ENCODE assay signal across 1 cellular context in the genomic region with DNA sequence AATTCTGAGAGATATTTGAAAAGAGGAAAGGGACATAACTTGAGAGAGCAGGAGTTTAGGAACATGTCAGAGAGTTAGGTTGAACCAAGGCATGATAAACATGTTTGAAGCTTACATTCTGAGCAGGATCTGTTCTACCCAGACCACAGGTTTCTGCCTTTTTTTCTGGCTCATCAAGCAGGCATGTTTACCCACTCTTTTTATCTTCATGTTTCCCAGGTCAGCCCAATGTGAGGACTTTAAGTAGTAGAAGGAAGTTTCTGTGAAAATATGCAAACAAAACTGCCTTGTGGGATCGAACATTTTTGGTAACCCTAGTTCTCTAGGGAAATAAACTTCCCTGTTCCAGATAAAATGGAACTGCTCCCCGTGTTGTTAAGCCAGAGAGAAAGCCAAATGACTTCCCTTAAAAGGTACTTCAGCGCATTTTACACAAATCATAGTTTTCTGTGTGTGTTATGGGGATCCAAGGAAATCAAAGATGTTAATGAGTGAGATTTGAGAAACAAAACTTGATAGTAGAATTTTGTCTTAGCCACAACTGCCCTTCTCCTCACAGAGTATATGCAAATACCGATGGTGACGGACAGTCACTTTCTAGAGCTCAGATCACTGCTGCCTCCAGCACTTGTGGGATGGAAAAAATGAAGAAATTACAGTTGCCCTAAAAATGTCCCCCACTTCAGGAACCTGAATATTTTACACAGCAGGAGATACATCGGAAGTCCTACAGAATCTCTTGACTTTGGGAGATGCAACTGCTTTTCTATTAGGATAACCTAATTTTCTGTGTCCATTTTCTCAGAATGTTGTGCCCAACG.
TF ChIP-seq lines count a peak whose summit lies in the region.

No MANE protein-coding gene starts in this region.

TF ChIP-seq in GM12878, 131 proteins besides CTCF, POLR2A, EP300 and RAD21 (continues in another document):
- TF ChIP-seq, protein P1, sequence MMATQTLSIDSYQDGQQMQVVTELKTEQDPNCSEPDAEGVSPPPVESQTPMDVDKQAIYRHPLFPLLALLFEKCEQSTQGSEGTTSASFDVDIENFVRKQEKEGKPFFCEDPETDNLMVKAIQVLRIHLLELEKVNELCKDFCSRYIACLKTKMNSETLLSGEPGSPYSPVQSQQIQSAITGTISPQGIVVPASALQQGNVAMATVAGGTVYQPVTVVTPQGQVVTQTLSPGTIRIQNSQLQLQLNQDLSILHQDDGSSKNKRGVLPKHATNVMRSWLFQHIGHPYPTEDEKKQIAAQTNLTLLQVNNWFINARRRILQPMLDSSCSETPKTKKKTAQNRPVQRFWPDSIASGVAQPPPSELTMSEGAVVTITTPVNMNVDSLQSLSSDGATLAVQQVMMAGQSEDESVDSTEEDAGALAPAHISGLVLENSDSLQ (IDR thresholded peaks at IDR 0.05): peak; percentile 91
- TF ChIP-seq SMARCA5 (IDR thresholded peaks at IDR 0.05) (no peak), ETV6 (conservative IDR thresholded peaks at IDR 0.05 in 1 of 2, IDR thresholded peaks at IDR 0.05 in 1 of 2; ENCODE audit: borderline replicate concordance in 1 of 2, low read depth in 1 of 2) (no peak), ZZZ3 (IDR thresholded peaks at IDR 0.05; ENCODE audit: control insufficient read depth, insufficient read length, low read depth) (no peak), KAT2A (conservative IDR thresholded peaks at IDR 0.05; ENCODE audit: control insufficient read depth, low read depth, low read length) (no peak), RB1 (IDR thresholded peaks at IDR 0.05; ENCODE audit: borderline replicate concordance) (no peak), NR2F1 (conservative IDR thresholded peaks at IDR 0.05) (no peak), BRCA1 (IDR thresholded peaks at IDR 0.05; ENCODE audit: low read depth, low read length) (no peak), MYB (IDR thresholded peaks at IDR 0.05; ENCODE audit: borderline replicate concordance, low read depth, low read length) (no peak), MEF2A (IDR thresholded peaks at IDR 0.05; ENCODE audit: insufficient read depth, low read depth, low read length) (no peak), PML (IDR thresholded peaks at IDR 0.05; ENCODE audit: low read length) (0 out of 2 replicates have a peak, but pooled peaks have one; percentile 15), HDAC6 (IDR thresholded peaks at IDR 0.05; ENCODE audit: unreplicated experiment) (no peak), TARDBP (IDR thresholded peaks at IDR 0.05; ENCODE audit: borderline replicate concordance) (no peak), ZBED1 (IDR thresholded peaks at IDR 0.05; ENCODE audit: borderline replicate concordance) (no peak), CBFB (IDR thresholded peaks at IDR 0.05; ENCODE audit: low read depth) (no peak), MTA2 (IDR thresholded peaks at IDR 0.05; ENCODE audit: low read depth) (peak; percentile 5; the same call in 1 of the 2 replicates), TAF1 (IDR thresholded peaks at IDR 0.05; ENCODE audit: borderline replicate concordance, low read depth, low read length) (0 out of 2 replicates have a peak, but pooled peaks have one; percentile 24), DPF2 (IDR thresholded peaks at IDR 0.05) (no peak), STAT3 (IDR thresholded peaks at IDR 0.05; ENCODE audit: low read depth, low read length) (no peak), FOS (IDR thresholded peaks at IDR 0.05; ENCODE audit: borderline replicate concordance, extremely low read depth, insufficient read length) (no peak), MEF2B (IDR thresholded peaks at IDR 0.05; ENCODE audit: partially characterized antibody, poor library complexity, severe bottlenecking) (no peak), SIN3A (IDR thresholded peaks at IDR 0.05; ENCODE audit: low read depth, low read length) (no peak), POU2F2 (IDR thresholded peaks at IDR 0.05; ENCODE audit: borderline replicate concordance, low read depth, low read length) (peak; percentile 94), HCFC1 (IDR thresholded peaks at IDR 0.05; ENCODE audit: low read length) (no peak), NFXL1 (IDR thresholded peaks at IDR 0.05; ENCODE audit: borderline replicate concordance) (0 out of 2 replicates have a peak, but pooled peaks have one; percentile 11), LARP7 (IDR thresholded peaks at IDR 0.05) (no peak), NR2C1 (IDR thresholded peaks at IDR 0.05) (no peak), IKZF2 (IDR thresholded peaks at IDR 0.05) (no peak; a peak in 1 of 4 replicates), RBBP5 (conservative IDR thresholded peaks at IDR 0.05) (no peak), JUNB (IDR thresholded peaks at IDR 0.05) (no peak), NR2C2 (IDR thresholded peaks at IDR 0.05; ENCODE audit: borderline replicate concordance, control insufficient read depth, insufficient read length, low read depth) (no peak), PAX5 (IDR thresholded peaks at IDR 0.05; ENCODE audit: borderline replicate concordance, low read depth, low read length) (no peak), HDAC2 (IDR thresholded peaks at IDR 0.05) (no peak), TCF7 (IDR thresholded peaks at IDR 0.05; ENCODE audit: borderline replicate concordance) (no peak)
- TF ChIP-seq, protein P2, sequence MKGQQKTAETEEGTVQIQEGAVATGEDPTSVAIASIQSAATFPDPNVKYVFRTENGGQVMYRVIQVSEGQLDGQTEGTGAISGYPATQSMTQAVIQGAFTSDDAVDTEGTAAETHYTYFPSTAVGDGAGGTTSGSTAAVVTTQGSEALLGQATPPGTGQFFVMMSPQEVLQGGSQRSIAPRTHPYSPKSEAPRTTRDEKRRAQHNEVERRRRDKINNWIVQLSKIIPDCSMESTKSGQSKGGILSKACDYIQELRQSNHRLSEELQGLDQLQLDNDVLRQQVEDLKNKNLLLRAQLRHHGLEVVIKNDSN (IDR thresholded peaks at IDR 0.05; ENCODE audit: borderline replicate concordance, extremely low read length, insufficient read depth, low read depth, low read length): no peak
- TF ChIP-seq, protein P3, sequence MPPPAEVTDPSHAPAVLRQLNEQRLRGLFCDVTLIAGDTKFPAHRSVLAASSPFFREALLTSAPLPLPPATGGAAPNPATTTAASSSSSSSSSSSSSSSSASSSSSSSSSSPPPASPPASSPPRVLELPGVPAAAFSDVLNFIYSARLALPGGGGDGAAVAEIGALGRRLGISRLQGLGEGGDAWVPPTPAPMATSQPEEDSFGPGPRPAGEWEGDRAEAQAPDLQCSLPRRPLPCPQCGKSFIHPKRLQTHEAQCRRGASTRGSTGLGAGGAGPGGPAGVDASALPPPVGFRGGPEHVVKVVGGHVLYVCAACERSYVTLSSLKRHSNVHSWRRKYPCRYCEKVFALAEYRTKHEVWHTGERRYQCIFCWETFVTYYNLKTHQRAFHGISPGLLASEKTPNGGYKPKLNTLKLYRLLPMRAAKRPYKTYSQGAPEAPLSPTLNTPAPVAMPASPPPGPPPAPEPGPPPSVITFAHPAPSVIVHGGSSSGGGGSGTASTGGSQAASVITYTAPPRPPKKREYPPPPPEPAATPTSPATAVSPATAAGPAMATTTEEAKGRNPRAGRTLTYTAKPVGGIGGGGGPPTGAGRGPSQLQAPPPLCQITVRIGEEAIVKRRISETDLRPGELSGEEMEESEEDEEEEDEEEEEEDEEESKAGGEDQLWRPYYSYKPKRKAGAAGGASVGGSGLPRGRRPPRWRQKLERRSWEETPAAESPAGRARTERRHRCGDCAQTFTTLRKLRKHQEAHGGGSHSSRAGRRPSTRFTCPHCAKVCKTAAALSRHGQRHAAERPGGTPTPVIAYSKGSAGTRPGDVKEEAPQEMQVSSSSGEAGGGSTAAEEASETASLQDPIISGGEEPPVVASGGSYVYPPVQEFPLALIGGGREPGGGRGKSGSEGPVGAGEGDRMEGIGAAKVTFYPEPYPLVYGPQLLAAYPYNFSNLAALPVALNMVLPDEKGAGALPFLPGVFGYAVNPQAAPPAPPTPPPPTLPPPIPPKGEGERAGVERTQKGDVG (CRISPR knock-in tag; IDR thresholded peaks at IDR 0.05): no peak
- TF ChIP-seq, protein P4, sequence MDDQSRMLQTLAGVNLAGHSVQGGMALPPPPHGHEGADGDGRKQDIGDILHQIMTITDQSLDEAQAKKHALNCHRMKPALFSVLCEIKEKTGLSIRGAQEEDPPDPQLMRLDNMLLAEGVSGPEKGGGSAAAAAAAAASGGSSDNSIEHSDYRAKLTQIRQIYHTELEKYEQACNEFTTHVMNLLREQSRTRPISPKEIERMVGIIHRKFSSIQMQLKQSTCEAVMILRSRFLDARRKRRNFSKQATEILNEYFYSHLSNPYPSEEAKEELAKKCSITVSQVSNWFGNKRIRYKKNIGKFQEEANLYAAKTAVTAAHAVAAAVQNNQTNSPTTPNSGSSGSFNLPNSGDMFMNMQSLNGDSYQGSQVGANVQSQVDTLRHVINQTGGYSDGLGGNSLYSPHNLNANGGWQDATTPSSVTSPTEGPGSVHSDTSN (IDR thresholded peaks at IDR 0.05; ENCODE audit: insufficient replicate concordance, low read depth, low read length): peak; percentile 64
- TF ChIP-seq, protein P5, sequence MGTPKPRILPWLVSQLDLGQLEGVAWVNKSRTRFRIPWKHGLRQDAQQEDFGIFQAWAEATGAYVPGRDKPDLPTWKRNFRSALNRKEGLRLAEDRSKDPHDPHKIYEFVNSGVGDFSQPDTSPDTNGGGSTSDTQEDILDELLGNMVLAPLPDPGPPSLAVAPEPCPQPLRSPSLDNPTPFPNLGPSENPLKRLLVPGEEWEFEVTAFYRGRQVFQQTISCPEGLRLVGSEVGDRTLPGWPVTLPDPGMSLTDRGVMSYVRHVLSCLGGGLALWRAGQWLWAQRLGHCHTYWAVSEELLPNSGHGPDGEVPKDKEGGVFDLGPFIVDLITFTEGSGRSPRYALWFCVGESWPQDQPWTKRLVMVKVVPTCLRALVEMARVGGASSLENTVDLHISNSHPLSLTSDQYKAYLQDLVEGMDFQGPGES (IDR thresholded peaks at IDR 0.05): no peak
- TF ChIP-seq, protein P6, sequence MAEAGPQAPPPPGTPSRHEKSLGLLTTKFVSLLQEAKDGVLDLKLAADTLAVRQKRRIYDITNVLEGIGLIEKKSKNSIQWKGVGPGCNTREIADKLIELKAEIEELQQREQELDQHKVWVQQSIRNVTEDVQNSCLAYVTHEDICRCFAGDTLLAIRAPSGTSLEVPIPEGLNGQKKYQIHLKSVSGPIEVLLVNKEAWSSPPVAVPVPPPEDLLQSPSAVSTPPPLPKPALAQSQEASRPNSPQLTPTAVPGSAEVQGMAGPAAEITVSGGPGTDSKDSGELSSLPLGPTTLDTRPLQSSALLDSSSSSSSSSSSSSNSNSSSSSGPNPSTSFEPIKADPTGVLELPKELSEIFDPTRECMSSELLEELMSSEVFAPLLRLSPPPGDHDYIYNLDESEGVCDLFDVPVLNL (IDR thresholded peaks at IDR 0.05; ENCODE audit: low read depth, low read length): no peak
- TF ChIP-seq, protein P7, sequence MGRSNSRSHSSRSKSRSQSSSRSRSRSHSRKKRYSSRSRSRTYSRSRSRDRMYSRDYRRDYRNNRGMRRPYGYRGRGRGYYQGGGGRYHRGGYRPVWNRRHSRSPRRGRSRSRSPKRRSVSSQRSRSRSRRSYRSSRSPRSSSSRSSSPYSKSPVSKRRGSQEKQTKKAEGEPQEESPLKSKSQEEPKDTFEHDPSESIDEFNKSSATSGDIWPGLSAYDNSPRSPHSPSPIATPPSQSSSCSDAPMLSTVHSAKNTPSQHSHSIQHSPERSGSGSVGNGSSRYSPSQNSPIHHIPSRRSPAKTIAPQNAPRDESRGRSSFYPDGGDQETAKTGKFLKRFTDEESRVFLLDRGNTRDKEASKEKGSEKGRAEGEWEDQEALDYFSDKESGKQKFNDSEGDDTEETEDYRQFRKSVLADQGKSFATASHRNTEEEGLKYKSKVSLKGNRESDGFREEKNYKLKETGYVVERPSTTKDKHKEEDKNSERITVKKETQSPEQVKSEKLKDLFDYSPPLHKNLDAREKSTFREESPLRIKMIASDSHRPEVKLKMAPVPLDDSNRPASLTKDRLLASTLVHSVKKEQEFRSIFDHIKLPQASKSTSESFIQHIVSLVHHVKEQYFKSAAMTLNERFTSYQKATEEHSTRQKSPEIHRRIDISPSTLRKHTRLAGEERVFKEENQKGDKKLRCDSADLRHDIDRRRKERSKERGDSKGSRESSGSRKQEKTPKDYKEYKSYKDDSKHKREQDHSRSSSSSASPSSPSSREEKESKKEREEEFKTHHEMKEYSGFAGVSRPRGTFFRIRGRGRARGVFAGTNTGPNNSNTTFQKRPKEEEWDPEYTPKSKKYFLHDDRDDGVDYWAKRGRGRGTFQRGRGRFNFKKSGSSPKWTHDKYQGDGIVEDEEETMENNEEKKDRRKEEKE (IDR thresholded peaks at IDR 0.05): no peak
- TF ChIP-seq, protein P8, sequence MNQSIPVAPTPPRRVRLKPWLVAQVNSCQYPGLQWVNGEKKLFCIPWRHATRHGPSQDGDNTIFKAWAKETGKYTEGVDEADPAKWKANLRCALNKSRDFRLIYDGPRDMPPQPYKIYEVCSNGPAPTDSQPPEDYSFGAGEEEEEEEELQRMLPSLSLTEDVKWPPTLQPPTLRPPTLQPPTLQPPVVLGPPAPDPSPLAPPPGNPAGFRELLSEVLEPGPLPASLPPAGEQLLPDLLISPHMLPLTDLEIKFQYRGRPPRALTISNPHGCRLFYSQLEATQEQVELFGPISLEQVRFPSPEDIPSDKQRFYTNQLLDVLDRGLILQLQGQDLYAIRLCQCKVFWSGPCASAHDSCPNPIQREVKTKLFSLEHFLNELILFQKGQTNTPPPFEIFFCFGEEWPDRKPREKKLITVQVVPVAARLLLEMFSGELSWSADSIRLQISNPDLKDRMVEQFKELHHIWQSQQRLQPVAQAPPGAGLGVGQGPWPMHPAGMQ (IDR thresholded peaks at IDR 0.05; ENCODE audit: borderline replicate concordance): no peak
- TF ChIP-seq, protein P9, sequence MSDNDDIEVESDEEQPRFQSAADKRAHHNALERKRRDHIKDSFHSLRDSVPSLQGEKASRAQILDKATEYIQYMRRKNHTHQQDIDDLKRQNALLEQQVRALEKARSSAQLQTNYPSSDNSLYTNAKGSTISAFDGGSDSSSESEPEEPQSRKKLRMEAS (IDR thresholded peaks at IDR 0.05; ENCODE audit: low read depth, low read length): no peak
- TF ChIP-seq, protein P10, sequence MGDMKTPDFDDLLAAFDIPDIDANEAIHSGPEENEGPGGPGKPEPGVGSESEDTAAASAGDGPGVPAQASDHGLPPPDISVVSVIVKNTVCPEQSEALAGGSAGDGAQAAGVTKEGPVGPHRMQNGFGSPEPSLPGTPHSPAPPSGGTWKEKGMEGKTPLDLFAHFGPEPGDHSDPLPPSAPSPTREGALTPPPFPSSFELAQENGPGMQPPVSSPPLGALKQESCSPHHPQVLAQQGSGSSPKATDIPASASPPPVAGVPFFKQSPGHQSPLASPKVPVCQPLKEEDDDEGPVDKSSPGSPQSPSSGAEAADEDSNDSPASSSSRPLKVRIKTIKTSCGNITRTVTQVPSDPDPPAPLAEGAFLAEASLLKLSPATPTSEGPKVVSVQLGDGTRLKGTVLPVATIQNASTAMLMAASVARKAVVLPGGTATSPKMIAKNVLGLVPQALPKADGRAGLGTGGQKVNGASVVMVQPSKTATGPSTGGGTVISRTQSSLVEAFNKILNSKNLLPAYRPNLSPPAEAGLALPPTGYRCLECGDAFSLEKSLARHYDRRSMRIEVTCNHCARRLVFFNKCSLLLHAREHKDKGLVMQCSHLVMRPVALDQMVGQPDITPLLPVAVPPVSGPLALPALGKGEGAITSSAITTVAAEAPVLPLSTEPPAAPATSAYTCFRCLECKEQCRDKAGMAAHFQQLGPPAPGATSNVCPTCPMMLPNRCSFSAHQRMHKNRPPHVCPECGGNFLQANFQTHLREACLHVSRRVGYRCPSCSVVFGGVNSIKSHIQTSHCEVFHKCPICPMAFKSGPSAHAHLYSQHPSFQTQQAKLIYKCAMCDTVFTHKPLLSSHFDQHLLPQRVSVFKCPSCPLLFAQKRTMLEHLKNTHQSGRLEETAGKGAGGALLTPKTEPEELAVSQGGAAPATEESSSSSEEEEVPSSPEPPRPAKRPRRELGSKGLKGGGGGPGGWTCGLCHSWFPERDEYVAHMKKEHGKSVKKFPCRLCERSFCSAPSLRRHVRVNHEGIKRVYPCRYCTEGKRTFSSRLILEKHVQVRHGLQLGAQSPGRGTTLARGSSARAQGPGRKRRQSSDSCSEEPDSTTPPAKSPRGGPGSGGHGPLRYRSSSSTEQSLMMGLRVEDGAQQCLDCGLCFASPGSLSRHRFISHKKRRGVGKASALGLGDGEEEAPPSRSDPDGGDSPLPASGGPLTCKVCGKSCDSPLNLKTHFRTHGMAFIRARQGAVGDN (IDR thresholded peaks at IDR 0.05): no peak
